Comparison of ENCODE assay signal across 1 cellular context in the genomic region with DNA sequence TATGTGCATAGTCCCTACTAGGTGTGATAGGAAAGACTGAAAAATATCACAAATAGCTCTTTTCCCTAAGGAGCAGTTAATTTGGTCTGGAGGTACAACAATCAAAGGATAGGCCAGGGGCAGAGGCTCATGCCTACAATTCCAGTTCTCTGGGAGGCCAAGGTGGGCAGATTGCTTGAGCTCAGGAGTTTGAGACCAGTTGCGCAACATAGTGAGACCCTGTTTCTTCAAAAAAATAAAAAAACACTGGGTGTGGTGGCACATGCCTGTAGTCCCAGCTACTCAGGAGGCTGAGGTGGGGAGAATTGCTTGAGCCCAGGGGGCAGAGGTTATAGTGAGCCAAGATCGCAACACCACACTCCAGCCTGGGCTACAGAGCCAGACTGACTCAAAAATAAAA.
TF ChIP-seq lines count a peak whose summit lies in the region.

No MANE protein-coding gene starts in this region.

TF ChIP-seq in HepG2, 621 proteins besides CTCF, POLR2A, EP300 and RAD21:
- no peak for TF ChIP-seq ZMYM3 (CRISPR knock-in tag; IDR thresholded peaks at IDR 0.05)
- TF ChIP-seq CEBPG (CRISPR knock-in tag; IDR thresholded peaks at IDR 0.05): 0 out of 2 replicates have a peak, but pooled peaks have one; percentile 28
- TF ChIP-seq RFXAP (CRISPR knock-in tag; IDR thresholded peaks at IDR 0.05; ENCODE audit: borderline replicate concordance): no peak
- TF ChIP-seq ZNF350 (CRISPR knock-in tag; IDR thresholded peaks at IDR 0.05; ENCODE audit: borderline replicate concordance, low read depth): no peak
- TF ChIP-seq NFKB2 (CRISPR knock-in tag; IDR thresholded peaks at IDR 0.05; ENCODE audit: borderline replicate concordance): no peak
- TF ChIP-seq MAFF (IDR thresholded peaks at IDR 0.05; ENCODE audit: low read depth, low read length): no peak
- TF ChIP-seq REXO4 (CRISPR knock-in tag; IDR thresholded peaks at IDR 0.05; ENCODE audit: borderline replicate concordance): no peak
- TF ChIP-seq CEBPB (IDR thresholded peaks at IDR 0.05; ENCODE audit: borderline replicate concordance, low read depth, low read length): peak; percentile 79
- no peak for TF ChIP-seq JUNB (CRISPR knock-in tag; IDR thresholded peaks at IDR 0.05; ENCODE audit: borderline replicate concordance)
- TF ChIP-seq CREB1 (IDR thresholded peaks at IDR 0.05): no peak
- no peak for TF ChIP-seq CREB1 (CRISPR knock-in tag; IDR thresholded peaks at IDR 0.05)
- TF ChIP-seq ZNF263 (CRISPR knock-in tag; IDR thresholded peaks at IDR 0.05): no peak
- no peak for TF ChIP-seq ZNF546 (CRISPR knock-in tag; conservative IDR thresholded peaks at IDR 0.05)
TF ChIP-seq in HepG2: peak in this region for 2.
